20 cellular contexts compared by ENCODE assay signal in genomic region chr1:214634267-214634666, GRCh38. TPM values are rescaled to one million over a fixed set of nuclear protein-coding genes. Genes with fewer than 3 reads are reported as not detected.
A peak's percentile ranks its signal among the peaks of the same experiment; 100 is the strongest.
DNase-seq lines count a peak whose midpoint lies in the region; ATAC-seq and TF ChIP-seq lines count a peak whose summit lies in the region.
"Had no signal": no experiment of that assay in that cellular context is flagged by ENCODE, and none has a peak within 500 bp of the region (broad histone marks: within the 10 kb centered on the region; RNA-seq: fewer than 3 reads in every experiment).

No MANE protein-coding gene starts in this region.

- H3K4me3 ChIP-seq in naive thymus-derived CD4-positive, alpha-beta T cell (ENCODE audit: low read length) = no peak overlapping the region
- no peak overlapping the region for H3K4me3 ChIP-seq in ovary
- H3K4me3 ChIP-seq: GM23338 had no signal

- peaks cover 1% of the 10 kb centered on the region for H3K9me3 Mint-ChIP-seq in activated CD4-positive, alpha-beta T cell treated with anti-CD3 and anti-CD28 coated beads for 36 hours (ENCODE audit: low read depth)
- H3K9me3 Mint-ChIP-seq in CD4-positive, alpha-beta T cell = no peaks in the 10 kb centered on the region
- peaks cover 0 to 8% (median 0%) of the 10 kb centered on the region in 11 donors for H3K9me3 Mint-ChIP-seq in naive thymus-derived CD4-positive, alpha-beta T cell
- H3K9me3 Mint-ChIP-seq: GM23338 had no signal

- TF ChIP-seq CTCF in CD4-positive, alpha-beta T cell (IDR thresholded peaks at IDR 0.05) = no peak
- no peak for TF ChIP-seq CTCF in ovary (IDR thresholded peaks at IDR 0.05)

- no peaks in the 10 kb centered on the region for H3K27me3 ChIP-seq in CD4-positive, alpha-beta T cell (ENCODE audit: control insufficient read depth, insufficient read depth, low read length)
- H3K27me3 ChIP-seq in naive thymus-derived CD4-positive, alpha-beta T cell (ENCODE audit: control insufficient read depth in 2 of 2, insufficient read depth in 2 of 2, low read length in 2 of 2) = no peaks in the 10 kb centered on the region
- no peaks in the 10 kb centered on the region for H3K27me3 ChIP-seq in ovary

- H3K4me1 ChIP-seq in naive thymus-derived CD4-positive, alpha-beta T cell (ENCODE audit: control insufficient read depth in 2 of 2, insufficient read depth in 2 of 2, low read length in 2 of 2) = peaks cover 15 to 25% of the 10 kb centered on the region in 2 donors
- H3K4me1 ChIP-seq in ovary (ENCODE audit: insufficient read depth) = no peaks in the 10 kb centered on the region

- DNase-seq in activated CD4-positive, alpha-beta T cell treated with anti-CD3 and anti-CD28 coated beads for 36 hours = no peak
- DNase-seq in activated CD4-positive, alpha-beta T cell treated with anti-CD3 and anti-CD28 coated beads for 48 hours = no peak
- DNase-seq in CD4-positive, alpha-beta T cell = no peak
- no peak for DNase-seq in naive thymus-derived CD4-positive, alpha-beta T cell
- no peak for DNase-seq in ovary
- DNase-seq in NCI-H2196 treated with DMSO at 0.1 percent for 48 hours (lab: John Stamatoyannopoulos, UW; ENCODE audit: unreplicated experiment) = no peak
- DNase-seq: AML-193, C1 segment of cervical spinal cord, EL, GF-D8, Kasumi-1, NCI-H1694, NCI-H2081, NCI-H2171, NCI-H524 treated with DMSO at 0.1 percent for 48 hours, NCI-H82 had no signal

- H3K4me3 Mint-ChIP-seq in activated CD4-positive, alpha-beta T cell treated with anti-CD3 and anti-CD28 coated beads for 36 hours = no peak overlapping the region
- H3K4me3 Mint-ChIP-seq in CD4-positive, alpha-beta T cell = no peak overlapping the region
- no peak overlapping the region for H3K4me3 Mint-ChIP-seq in naive thymus-derived CD4-positive, alpha-beta T cell
- H3K4me3 Mint-ChIP-seq: GM23338 had no signal

- H3K27me3 Mint-ChIP-seq in activated CD4-positive, alpha-beta T cell treated with anti-CD3 and anti-CD28 coated beads for 36 hours = no peaks in the 10 kb centered on the region
- no peaks in the 10 kb centered on the region for H3K27me3 Mint-ChIP-seq in CD4-positive, alpha-beta T cell
- H3K27me3 Mint-ChIP-seq in naive thymus-derived CD4-positive, alpha-beta T cell = no peaks in the 10 kb centered on the region

- H3K9me3 ChIP-seq in CD4-positive, alpha-beta T cell (ENCODE audit: control insufficient read depth, low read length) = no peaks in the 10 kb centered on the region
- no peaks in the 10 kb centered on the region for H3K9me3 ChIP-seq in naive thymus-derived CD4-positive, alpha-beta T cell (ENCODE audit: control insufficient read depth in 2 of 3, low read length in 3 of 3)
- H3K9me3 ChIP-seq in ovary = no peaks in the 10 kb centered on the region

- POLR2A ChIA-PET in activated CD4-positive, alpha-beta T cell treated with anti-CD3 and anti-CD28 coated beads for 36 hours (lab: Charles Lee) = no interaction called here
- POLR2A ChIA-PET in CD4-positive, alpha-beta T cell (lab: Charles Lee) = no interaction called here
- POLR2A ChIA-PET in naive thymus-derived CD4-positive, alpha-beta T cell (lab: Charles Lee) = no interaction called here

- peaks cover 20% of the 10 kb centered on the region for H3K4me1 Mint-ChIP-seq in activated CD4-positive, alpha-beta T cell treated with anti-CD3 and anti-CD28 coated beads for 36 hours
- H3K4me1 Mint-ChIP-seq in CD4-positive, alpha-beta T cell (ENCODE audit: low read depth) = peaks cover 42% of the 10 kb centered on the region
- peaks cover 15 to 60% (median 40%) of the 10 kb centered on the region in 7 donors for H3K4me1 Mint-ChIP-seq in naive thymus-derived CD4-positive, alpha-beta T cell
- H3K4me1 Mint-ChIP-seq: GM23338 had no signal

- no peak for TF ChIP-seq POLR2A in ovary (IDR thresholded peaks at IDR 0.05)

- peaks cover 64% of the 10 kb centered on the region for H3K36me3 Mint-ChIP-seq in activated CD4-positive, alpha-beta T cell treated with anti-CD3 and anti-CD28 coated beads for 36 hours (ENCODE audit: low read depth)
- H3K36me3 Mint-ChIP-seq in CD4-positive, alpha-beta T cell (ENCODE audit: low read depth) = no peaks in the 10 kb centered on the region
- peaks cover 0 to 46% (median 2%) of the 10 kb centered on the region in 5 donors for H3K36me3 Mint-ChIP-seq in naive thymus-derived CD4-positive, alpha-beta T cell

- H3K36me3 ChIP-seq in naive thymus-derived CD4-positive, alpha-beta T cell (ENCODE audit: control insufficient read depth in 2 of 3, insufficient read depth in 3 of 3, low read length in 3 of 3) = no peaks in the 10 kb centered on the region
- H3K36me3 ChIP-seq in ovary = no peaks in the 10 kb centered on the region

- H3K27ac ChIP-seq in CD4-positive, alpha-beta T cell (ENCODE audit: low read depth, low read length) = no peak overlapping the region
- H3K27ac ChIP-seq in naive thymus-derived CD4-positive, alpha-beta T cell (ENCODE audit: low read depth, low read length) = no peak overlapping the region
- H3K27ac ChIP-seq in ovary = no peak overlapping the region

- TF ChIP-seq EP300 in ovary (IDR thresholded peaks at IDR 0.05) = no peak

- no peak overlapping the region for H3K27ac Mint-ChIP-seq in activated CD4-positive, alpha-beta T cell treated with anti-CD3 and anti-CD28 coated beads for 36 hours
- H3K27ac Mint-ChIP-seq in CD4-positive, alpha-beta T cell = peak overlapping the region; percentile 43
- H3K27ac Mint-ChIP-seq in naive thymus-derived CD4-positive, alpha-beta T cell = peak overlapping the region in 5 of 9 donors; percentile 21 to 77 (median 65)
- H3K27ac Mint-ChIP-seq: GM23338 had no signal

- CTCF ChIA-PET in activated CD4-positive, alpha-beta T cell treated with anti-CD3 and anti-CD28 coated beads for 36 hours (lab: Charles Lee) = no interaction called here
- CTCF ChIA-PET in CD4-positive, alpha-beta T cell (lab: Charles Lee) = no interaction called here
- CTCF ChIA-PET in naive thymus-derived CD4-positive, alpha-beta T cell (lab: Charles Lee) = no interaction called here

- peak; percentile 49 for ATAC-seq in activated CD4-positive, alpha-beta T cell treated with anti-CD3 and anti-CD28 coated beads for 36 hours
- no peak for ATAC-seq in CD4-positive, alpha-beta T cell (ENCODE audit: poor library complexity)
- ATAC-seq in HG02588 (IDR thresholded peaks at IDR 0.05; ENCODE audit: unreplicated experiment) (peak; percentile 62), HG03460 (IDR thresholded peaks at IDR 0.05; ENCODE audit: unreplicated experiment) (no peak)
- ATAC-seq in naive thymus-derived CD4-positive, alpha-beta T cell = no peak
- ATAC-seq: GM23338, HCT116 had no signal

- intact Hi-C loops in activated CD4-positive, alpha-beta T cell treated with anti-CD3 and anti-CD28 coated beads for 36 hours (cut with DNase I, micrococcal nuclease) = no loop called here
- intact Hi-C loops in CD4-positive, alpha-beta T cell (cut with DNase I, micrococcal nuclease) = no loop called here
- intact Hi-C loops in naive thymus-derived CD4-positive, alpha-beta T cell (cut with micrococcal nuclease) = no loop called here
- intact Hi-C loops in ovary (cut with DNase I) = no loop called here

RNA-seq across cellular contexts. Expression of gene CENPF, which starts 31.3 kb away (rescaled TPM):
- 100 to 1,000 TPM; 102 to 107 TPM for total RNA-seq in activated CD4-positive, alpha-beta T cell treated with anti-CD3 and anti-CD28 coated beads for 36 hours
- 1 to 10 TPM; 3.4 to 3.8 TPM for total RNA-seq in CD4-positive, alpha-beta T cell
- 10 to 100 TPM in 1 of 5 experiments, 1 to 10 TPM in 4; 2.1 to 79.9 (median 4.1) TPM for total RNA-seq in naive thymus-derived CD4-positive, alpha-beta T cell
- polyA plus RNA-seq in naive thymus-derived CD4-positive, alpha-beta T cell = 1 to 10 TPM in 1 of 2 donors, under 1 TPM in 1; 0.83 to 2.3 TPM
- total RNA-seq in ovary = 1 to 10 TPM in 5 of 7 donors, under 1 TPM in 2; 0.45 to 2.3 (median 1.3) TPM
- 1 to 10 TPM; 1.5 to 2.6 TPM for polyA plus RNA-seq in ovary

Comparison
In these comparisons a context has a peak if more than half of its experiments do, and no peak if none do; other contexts are left out.
1. ATAC-seq: peak in activated CD4-positive, alpha-beta T cell treated with anti-CD3 and anti-CD28 coated beads for 36 hours (single experiment) and HG02588 (single experiment); none in CD4-positive, alpha-beta T cell (single experiment), naive thymus-derived CD4-positive, alpha-beta T cell (single experiment) and HG03460 (single experiment).